In the genomic region with DNA sequence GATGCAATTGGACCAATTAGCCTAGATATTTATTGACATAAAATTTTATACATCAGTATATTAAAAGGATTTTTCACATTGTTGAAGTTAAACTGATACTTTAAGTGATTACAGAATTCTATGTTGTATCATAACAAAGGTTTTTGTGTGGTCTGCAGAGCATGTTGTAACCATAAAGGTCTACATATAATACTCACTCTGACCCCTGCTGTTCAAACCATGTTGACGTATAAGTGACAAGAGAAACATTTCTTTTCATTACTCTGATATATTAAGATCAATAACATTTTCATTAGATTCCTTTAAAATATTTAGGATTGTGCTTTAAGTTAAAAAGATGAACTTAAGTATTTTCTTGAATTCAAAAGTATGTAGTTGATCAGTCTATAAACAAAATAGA, we compare ENCODE assay signal across 9 cellular contexts.
A peak's percentile ranks its signal among the peaks of the same experiment; 100 is the strongest.
DNase-seq lines count a peak whose midpoint lies in the region; ATAC-seq and TF ChIP-seq lines count a peak whose summit lies in the region.
"Had no signal": no experiment of that assay in that cellular context is flagged by ENCODE, and none has a peak within 500 bp of the region (broad histone marks: within the 10 kb centered on the region; RNA-seq: fewer than 3 reads in every experiment).

No MANE protein-coding gene starts in this region.

- H3K9me3 ChIP-seq in aorta (ENCODE audit: control insufficient read depth, low read length) = no peaks in the 10 kb centered on the region

- 0 to 45% methylated on average over 1 of the region's 1 CpG for WGBS in aorta, 2 donors

- no peaks in the 10 kb centered on the region for H3K36me3 ChIP-seq in aorta (ENCODE audit: control insufficient read depth in 1 of 2, insufficient read depth in 2 of 2, low read length in 1 of 2)

- peak; percentile 52 for ATAC-seq in GM21526 (IDR thresholded peaks at IDR 0.05; ENCODE audit: low FRiP score, unreplicated experiment)
- peak; percentile 27 for ATAC-seq in foreskin keratinocyte
- ATAC-seq in aorta (ENCODE audit: low FRiP score) = no peak

- no peaks in the 10 kb centered on the region for H3K4me1 ChIP-seq in foreskin keratinocyte
- no peaks in the 10 kb centered on the region for H3K4me1 ChIP-seq in aorta (ENCODE audit: control insufficient read depth in 1 of 2, insufficient read depth in 2 of 2, low read length in 2 of 2)

- H3K4me3 ChIP-seq in aorta (ENCODE audit: low read length in 2 of 2) = no peak overlapping the region

- no peaks in the 10 kb centered on the region for H3K4me1 Mint-ChIP-seq in activated T-helper 2 cell treated with anti-CD3 and anti-CD28 coated beads, Interferon-gamma antibody, Interleukin-2, Interleukin-4, amounts not matched to agents 10 μg/mL and 5 μg/mL and 100 μg/mL, durations not matched to agents 14 hours and 24 hours and 36 hours (ENCODE audit: low read depth)

- TF ChIP-seq CTCF in foreskin keratinocyte (conservative IDR thresholded peaks at IDR 0.05) = peak; percentile 65

- H3K27ac ChIP-seq in foreskin keratinocyte (no peak overlapping the region), aorta (ENCODE audit: low read depth in 1 of 2, low read length in 2 of 2) (no peak overlapping the region)

- no peaks in the 10 kb centered on the region for H3K27me3 Mint-ChIP-seq in activated T-helper 2 cell treated with anti-CD3 and anti-CD28 coated beads, Interferon-gamma antibody, Interleukin-2, Interleukin-4, amounts not matched to agents 10 μg/mL and 5 μg/mL and 100 μg/mL, durations not matched to agents 14 hours and 24 hours and 36 hours (ENCODE audit: low read depth)

- intact Hi-C loops in aorta (cut with DNase I) = no loop called here
- intact Hi-C loops in activated T-helper 2 cell treated with anti-CD3 and anti-CD28 coated beads, Interferon-gamma antibody, Interleukin-2, Interleukin-4, amounts not matched to agents 10 μg/mL and 5 μg/mL and 100 μg/mL, durations not matched to agents 14 hours and 24 hours and 36 hours (cut with micrococcal nuclease) = no loop called here

- no peaks in the 10 kb centered on the region for H3K9me3 Mint-ChIP-seq in activated T-helper 2 cell treated with anti-CD3 and anti-CD28 coated beads, Interferon-gamma antibody, Interleukin-2, Interleukin-4, amounts not matched to agents 10 μg/mL and 5 μg/mL and 100 μg/mL, durations not matched to agents 14 hours and 24 hours and 36 hours

- H3K27ac Mint-ChIP-seq in activated T-helper 2 cell treated with anti-CD3 and anti-CD28 coated beads, Interferon-gamma antibody, Interleukin-2, Interleukin-4, amounts not matched to agents 10 μg/mL and 5 μg/mL and 100 μg/mL, durations not matched to agents 14 hours and 24 hours and 36 hours = no peak overlapping the region
- H3K27ac Mint-ChIP-seq: activated naive CD8-positive, alpha-beta T cell had no signal

- H3K36me3 Mint-ChIP-seq in activated T-helper 2 cell treated with anti-CD3 and anti-CD28 coated beads, Interferon-gamma antibody, Interleukin-2, Interleukin-4, amounts not matched to agents 10 μg/mL and 5 μg/mL and 100 μg/mL, durations not matched to agents 14 hours and 24 hours and 36 hours (ENCODE audit: low read depth) = no peaks in the 10 kb centered on the region
- H3K36me3 Mint-ChIP-seq: activated naive CD8-positive, alpha-beta T cell had no signal

- peak; percentile 71 for DNase-seq in DMS53 treated with DMSO at 0.1 percent for 48 hours (lab: John Stamatoyannopoulos, UW; ENCODE audit: unreplicated experiment)
- DNase-seq in NCI-H345 (lab: John Stamatoyannopoulos, UW) = peak; percentile 3
- peak in 1 of 2 donors; percentile 11 for DNase-seq in foreskin keratinocyte
- no peak for DNase-seq in aorta
- no peak for DNase-seq in hippocampal formation (lab: John Stamatoyannopoulos, UW)
- DNase-seq in activated T-helper 2 cell treated with anti-CD3 and anti-CD28 coated beads, Interferon-gamma antibody, Interleukin-2, Interleukin-4, amounts not matched to agents 10 μg/mL and 5 μg/mL and 100 μg/mL, durations not matched to agents 14 hours and 24 hours and 36 hours (ENCODE audit: low spot score) = no peak
- DNase-seq in GM03348 (ENCODE audit: low spot score) = no peak

- no peak overlapping the region for H3K4me3 Mint-ChIP-seq in activated T-helper 2 cell treated with anti-CD3 and anti-CD28 coated beads, Interferon-gamma antibody, Interleukin-2, Interleukin-4, amounts not matched to agents 10 μg/mL and 5 μg/mL and 100 μg/mL, durations not matched to agents 14 hours and 24 hours and 36 hours (ENCODE audit: low read depth)
- H3K4me3 Mint-ChIP-seq: activated naive CD8-positive, alpha-beta T cell had no signal

- no peaks in the 10 kb centered on the region for H3K27me3 ChIP-seq in foreskin keratinocyte
- H3K27me3 ChIP-seq in aorta (ENCODE audit: control insufficient read depth in 1 of 2, insufficient read depth in 2 of 2, low read length in 1 of 2) = no peaks in the 10 kb centered on the region

Comparison
In these comparisons a context has a peak if more than half of its experiments do, and no peak if none do; other contexts are left out.
1. DNase-seq: peak in DMS53 treated with DMSO at 0.1 percent for 48 hours (single experiment) and NCI-H345 (single experiment); none in aorta (0 of 2), hippocampal formation (0 of 2), activated T-helper 2 cell treated with anti-CD3 and anti-CD28 coated beads, Interferon-gamma antibody, Interleukin-2, Interleukin-4, amounts not matched to agents 10 μg/mL and 5 μg/mL and 100 μg/mL, durations not matched to agents 14 hours and 24 hours and 36 hours (single experiment) and GM03348 (single experiment).